ENCODE assay signal across 35 cellular contexts in genomic region chr9:130688070-130688469, GRCh38. TPM values are rescaled to one million over a fixed set of nuclear protein-coding genes. Genes with fewer than 3 reads are reported as not detected.
"Had no signal": no experiment of that assay in that cellular context is flagged by ENCODE, and none has a peak within 500 bp of the region (broad histone marks: within the 10 kb centered on the region; RNA-seq: fewer than 3 reads in every experiment).

No MANE protein-coding gene starts in this region.

- ATAC-seq: foreskin keratinocyte; gastroesophageal sphincter; heart left ventricle; left lobe of liver; natural killer cell treated with Interleukin-12 subunit alpha and Interleukin-12 subunit beta and Interleukin-15 and Interleukin-18, amount 100 ng/mL, for 72 hours; sciatic nerve had no signal

- DNase-seq: dermis blood vessel endothelial cell; effector memory CD4-positive, alpha-beta T cell; foreskin keratinocyte; heart left ventricle; kidney; stimulated activated CD4-positive, alpha-beta T cell treated with anti-CD3 and anti-CD28 coated beads, Interleukin-12 subunit alpha, Interleukin-12 subunit beta, amount 100 ng/mL, for 4 hours; stimulated activated CD4-positive, alpha-beta T cell treated with anti-CD3 and anti-CD28 coated beads, Interleukin-1b, Interleukin-23, amount 100 ng/mL, for 48 hours; stimulated activated CD4-positive, alpha-beta T cell treated with anti-CD3 and anti-CD28 coated beads, Interleukin-4, amount 100 ng/mL, for 1 hour; stimulated activated CD8-positive, alpha-beta memory T cell treated with anti-CD3 and anti-CD28 coated beads, Interleukin-4, amount 100 ng/mL, for 48 hours; stimulated activated naive CD4-positive, alpha-beta T cell; stomach; thyroid gland; trophoblast cell had no signal

- H3K27ac Mint-ChIP-seq: memory B cell; natural killer cell treated with Interleukin-12 subunit alpha and Interleukin-12 subunit beta and Interleukin-15 and Interleukin-18, amount 100 ng/mL, for 72 hours; progenitor cell of endocrine pancreas had no signal

- H3K4me3 Mint-ChIP-seq: memory B cell; natural killer cell treated with Interleukin-12 subunit alpha and Interleukin-12 subunit beta and Interleukin-15 and Interleukin-18, amount 100 ng/mL, for 72 hours; neural crest cell had no signal

- H3K27ac ChIP-seq: esophagus muscularis mucosa, foreskin keratinocyte, gastroesophageal sphincter, heart left ventricle, hepatocyte, neutrophil, parathyroid adenoma, stomach, thyroid gland, vagina had no signal

- H3K9me3 Mint-ChIP-seq: memory B cell; natural killer cell treated with Interleukin-12 subunit alpha and Interleukin-12 subunit beta and Interleukin-15 and Interleukin-18, amount 100 ng/mL, for 72 hours; neural crest cell had no signal

- H3K4me1 Mint-ChIP-seq: memory B cell had no signal

- H3K9me3 ChIP-seq: esophagus muscularis mucosa, neutrophil, thyroid gland, vagina had no signal

- H3K4me3 ChIP-seq: esophagus muscularis mucosa, gastroesophageal sphincter, heart left ventricle, hepatocyte, lung, smooth muscle cell, stomach, thyroid gland, vagina had no signal

- H3K36me3 Mint-ChIP-seq: natural killer cell treated with Interleukin-12 subunit alpha and Interleukin-12 subunit beta and Interleukin-15 and Interleukin-18, amount 100 ng/mL, for 72 hours had no signal

- H3K36me3 ChIP-seq: esophagus muscularis mucosa, gastroesophageal sphincter, heart left ventricle, neutrophil, stomach, thyroid gland, vagina had no signal

- H3K4me1 ChIP-seq: foreskin keratinocyte, parathyroid adenoma had no signal

- H3K27me3 ChIP-seq: esophagus muscularis mucosa, foreskin keratinocyte, gastroesophageal sphincter, heart left ventricle, hepatocyte, stomach, thyroid gland, vagina had no signal

RNA-seq across cellular contexts. Expression of gene PRDM12, which starts 23.7 kb away (rescaled TPM):
- total RNA-seq: dermis blood vessel endothelial cell, endothelial cell of umbilical vein, epithelial cell of proximal tubule, esophagus muscularis mucosa, fibroblast of lung, foreskin keratinocyte, gastroesophageal sphincter, hepatocyte, kidney, liver, mononuclear cell, omental fat pad, progenitor cell of endocrine pancreas, sciatic nerve, smooth muscle cell, stomach, subcutaneous adipose tissue, temporal lobe, thyroid gland, vagina had no signal
- polyA plus RNA-seq: endothelial cell of umbilical vein, fibroblast of lung, foreskin keratinocyte, heart left ventricle, hepatocyte, smooth muscle cell had no signal
